ENCODE assay signal across 9 cellular contexts in the genomic region with DNA sequence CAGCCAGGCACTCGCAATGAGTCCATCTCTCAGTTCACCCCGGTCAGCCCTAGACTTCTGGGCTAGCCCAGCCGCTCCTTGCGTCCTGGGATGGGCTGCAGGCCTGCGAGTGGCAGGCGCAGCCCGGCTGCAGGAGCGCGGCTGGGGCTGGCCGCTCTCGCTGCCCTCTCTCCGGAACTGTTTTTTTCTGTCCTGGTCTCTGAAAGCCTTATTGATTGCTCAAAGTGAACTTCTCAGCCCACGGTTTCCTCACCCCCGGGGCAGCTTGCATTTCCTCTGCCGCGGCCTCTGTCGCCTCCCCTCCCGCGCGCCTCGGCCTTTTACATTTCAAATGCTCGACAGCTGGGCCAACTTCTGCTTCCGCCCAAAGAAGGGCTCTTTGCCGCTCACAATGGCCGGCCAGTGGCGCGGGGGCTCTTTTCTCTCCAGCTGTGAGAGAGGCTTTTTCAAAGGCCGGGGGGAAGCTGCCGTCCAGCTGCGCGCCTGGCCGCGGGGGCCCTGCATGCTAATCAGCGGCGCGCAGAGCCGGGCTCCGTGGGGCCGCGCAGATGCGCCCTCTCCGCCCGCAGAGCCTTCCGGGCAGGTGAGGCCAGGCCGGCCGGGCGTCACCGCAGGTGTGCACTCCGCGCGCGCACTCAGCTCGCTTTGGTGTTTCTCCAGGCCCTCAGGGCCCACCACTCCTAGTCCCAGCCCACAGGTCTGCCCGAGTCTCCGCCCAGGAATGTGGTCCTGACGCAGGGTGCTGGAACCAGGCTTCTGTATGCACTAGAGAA.
A peak's percentile ranks its signal among the peaks of the same experiment; 100 is the strongest.
DNase-seq lines count a peak whose midpoint lies in the region; ATAC-seq and TF ChIP-seq lines count a peak whose summit lies in the region.
"Had no signal": no experiment of that assay in that cellular context is flagged by ENCODE, and none has a peak within 500 bp of the region (broad histone marks: within the 10 kb centered on the region; RNA-seq: fewer than 3 reads in every experiment).

No MANE protein-coding gene starts in this region.

- peak overlapping the region; percentile 65 for H3K9ac ChIP-seq in BLaER1

- no peaks in the 10 kb centered on the region for H3K36me3 ChIP-seq in BLaER1
- H3K36me3 ChIP-seq in mucosa of descending colon (ENCODE audit: low read depth): no peaks in the 10 kb centered on the region
- H3K36me3 ChIP-seq in thoracic aorta: no peaks in the 10 kb centered on the region

- TF ChIP-seq CTCF in mucosa of descending colon (IDR thresholded peaks at IDR 0.05): no peak
- TF ChIP-seq CTCF in thoracic aorta (IDR thresholded peaks at IDR 0.05): no peak

- peak overlapping the region; percentile 72 for H3K27ac ChIP-seq in BLaER1
- no peak overlapping the region for H3K27ac ChIP-seq in thoracic aorta

- peaks cover 14% of the 10 kb centered on the region; the same call in 1 of the 2 replicates for H3K9me3 ChIP-seq in BLaER1
- H3K9me3 ChIP-seq in mucosa of descending colon: no peaks in the 10 kb centered on the region
- no peaks in the 10 kb centered on the region for H3K9me3 ChIP-seq in thoracic aorta

- peaks cover 44% of the 10 kb centered on the region for H3K4me1 ChIP-seq in BLaER1
- H3K4me1 ChIP-seq in mucosa of descending colon (ENCODE audit: low read depth): no peaks in the 10 kb centered on the region
- H3K4me1 ChIP-seq in thoracic aorta (ENCODE audit: control insufficient read depth in 1 of 2, low read depth in 2 of 2): peaks cover 0 to 4% of the 10 kb centered on the region in 2 donors

- H3K27me3 ChIP-seq in BLaER1: peaks cover 12% of the 10 kb centered on the region; the same call in 1 of the 2 replicates
- H3K27me3 ChIP-seq in thoracic aorta (replicated peaks; ENCODE audit: insufficient read depth): no peaks in the 10 kb centered on the region

- peak overlapping the region; percentile 89 for H3K4me2 ChIP-seq in BLaER1

- no peaks in the 10 kb centered on the region for H4K20me1 ChIP-seq in BLaER1

- intact Hi-C loops in mucosa of descending colon (cut with DNase I, micrococcal nuclease): no loop called here

- ATAC-seq in GM21723 (IDR thresholded peaks at IDR 0.05; ENCODE audit: unreplicated experiment): peak; percentile 73
- ATAC-seq in mucosa of descending colon: peak; percentile 65
- no peak for ATAC-seq in thoracic aorta (ENCODE audit: insufficient number of reproducible peaks, low FRiP score, low read depth)
- no peak for ATAC-seq in GM21515 (IDR thresholded peaks at IDR 0.05; ENCODE audit: unreplicated experiment)
- ATAC-seq in GM19455 (IDR thresholded peaks at IDR 0.05; ENCODE audit: unreplicated experiment): no peak

- H3K4me3 ChIP-seq in BLaER1 (peak overlapping the region; percentile 52), mucosa of descending colon (no peak overlapping the region), thoracic aorta (peak overlapping the region; percentile 66)

- DNase-seq in RPMI7951 (ENCODE audit: low read depth) (peak; percentile 45), ecto neural progenitor cell (ENCODE audit: low spot score) (peak; percentile 79), mucosa of descending colon (peak; percentile 29 to 69 (median 51)), thoracic aorta (ENCODE audit: low spot score) (no peak)
- DNase-seq: DND-41 had no signal

Comparison
In these comparisons a context has a peak if more than half of its experiments do, and no peak if none do; other contexts are left out.
1. ATAC-seq: peak in GM21723 (single experiment) and mucosa of descending colon (single experiment); none in thoracic aorta (single experiment), GM21515 (single experiment) and GM19455 (single experiment).